8 cellular contexts compared by ENCODE assay signal in genomic region chr1:235632538-235633219, GRCh38. TPM values are rescaled to one million over a fixed set of nuclear protein-coding genes. Genes with fewer than 3 reads are reported as not detected.
DNase-seq lines count a peak whose midpoint lies in the region; ATAC-seq lines count a peak whose summit lies in the region.

No MANE protein-coding gene starts in this region.

- no peaks in the 10 kb centered on the region for H3K9me3 ChIP-seq in BLaER1
- H3K9me3 ChIP-seq in adipocyte (ENCODE audit: control insufficient read depth, low read length): no peaks in the 10 kb centered on the region
- H3K9me3 ChIP-seq in trophoblast cell (ENCODE audit: insufficient read depth, low read depth, low read length): no peaks in the 10 kb centered on the region

- no peak overlapping the region for H3K27ac Mint-ChIP-seq in T-cell

- H4K12ac ChIP-seq in trophoblast cell (ENCODE audit: low read depth, low read length): no peak overlapping the region

- no peak overlapping the region for H2AFZ ChIP-seq in trophoblast cell (ENCODE audit: insufficient read depth, low read length, poor library complexity)

- peak overlapping the region; percentile 91 for H3K23ac ChIP-seq in trophoblast cell (ENCODE audit: low read length)

- H2BK120ac ChIP-seq in trophoblast cell (ENCODE audit: insufficient read depth, low read length, poor library complexity): no peak overlapping the region

- no peaks in the 10 kb centered on the region for H3K27me3 ChIP-seq in BLaER1
- peaks cover 18% of the 10 kb centered on the region for H3K27me3 ChIP-seq in adipocyte (replicated peaks; ENCODE audit: control insufficient read depth, insufficient read depth, low read length)
- no peaks in the 10 kb centered on the region for H3K27me3 ChIP-seq in trophoblast cell (ENCODE audit: insufficient read depth, low read length)

- H2BK5ac ChIP-seq in trophoblast cell (ENCODE audit: low read depth, low read length, poor library complexity): no peak overlapping the region

- H3K4me1 ChIP-seq in BLaER1: peaks cover 19% of the 10 kb centered on the region
- H3K4me1 ChIP-seq in adipocyte (ENCODE audit: control insufficient read depth, insufficient read depth, low read length): peaks cover 12% of the 10 kb centered on the region
- peaks cover 2 to 9% of the 10 kb centered on the region in 2 experiments for H3K4me1 ChIP-seq in trophoblast cell (ENCODE audit: control insufficient read depth in 1 of 2, insufficient read depth in 2 of 2, low read length in 2 of 2)

- no peak overlapping the region for H4K8ac ChIP-seq in trophoblast cell (ENCODE audit: low read depth, low read length)

- no peaks in the 10 kb centered on the region for H3K36me3 Mint-ChIP-seq in T-cell

- no peaks in the 10 kb centered on the region for H3K79me2 ChIP-seq in trophoblast cell (ENCODE audit: control insufficient read depth, insufficient read depth, low read length, poor library complexity)

- WGBS in trophoblast cell (ENCODE audit: extremely low coverage, insufficient coverage, insufficient read length): no CpG with 5 or more reads among the region's 14 CpGs

- H3K27ac ChIP-seq in BLaER1 (no peak overlapping the region), trophoblast cell (ENCODE audit: low read depth, low read length) (no peak overlapping the region)

- no peaks in the 10 kb centered on the region for H4K20me1 ChIP-seq in BLaER1

- H3K14ac ChIP-seq in trophoblast cell (ENCODE audit: low read length): no peak overlapping the region

- no peaks in the 10 kb centered on the region for H3K9me3 Mint-ChIP-seq in T-cell

- peaks cover 6 to 25% of the 10 kb centered on the region in 2 donors for H3K27me3 Mint-ChIP-seq in T-cell

- H4K91ac ChIP-seq in trophoblast cell (ENCODE audit: low read depth, low read length): no peak overlapping the region

- H3K9ac ChIP-seq in BLaER1 (no peak overlapping the region), adipocyte (ENCODE audit: low read length) (peak overlapping the region; percentile 14), trophoblast cell (ENCODE audit: low read length) (no peak overlapping the region)

- H3K4me2 ChIP-seq in BLaER1 (peak overlapping the region; percentile 46), trophoblast cell (ENCODE audit: low read length) (no peak overlapping the region)

- no peaks in the 10 kb centered on the region for H3K36me3 ChIP-seq in BLaER1
- no peaks in the 10 kb centered on the region for H3K36me3 ChIP-seq in adipocyte (ENCODE audit: control insufficient read depth, insufficient read depth, low read length, severe bottlenecking)
- H3K36me3 ChIP-seq in trophoblast cell (ENCODE audit: control insufficient read depth in 1 of 2, insufficient read depth in 2 of 2, low read length in 2 of 2): no peaks in the 10 kb centered on the region

- no peak overlapping the region for H3K4ac ChIP-seq in trophoblast cell (ENCODE audit: low read depth, low read length)

- POLR2A ChIA-PET in T-cell (lab: Charles Lee): no interaction called here

- DNase-seq in HS-5 (ENCODE audit: low read depth) (peak; percentile 44), adipocyte (ENCODE audit: low read depth) (peak; percentile 33), trophoblast cell (peak in 1 of 2 donors; percentile 74), iPS-NIHi7 (ENCODE audit: extremely low spot score) (no peak), T-cell (no peak)

- ATAC-seq in GM19455 (IDR thresholded peaks at IDR 0.05; ENCODE audit: unreplicated experiment) (peak; percentile 95), T-cell (replicated peaks in 1 of 4) (no peak), HG03159 (IDR thresholded peaks at IDR 0.05; ENCODE audit: unreplicated experiment) (no peak)

- H3K79me1 ChIP-seq in trophoblast cell (ENCODE audit: low read length): no peaks in the 10 kb centered on the region

- CTCF ChIA-PET in T-cell (lab: Charles Lee): no interaction called here

- H3K4me1 Mint-ChIP-seq in T-cell: peaks cover 3 to 8% (median 6%) of the 10 kb centered on the region in 3 donors

- H3K18ac ChIP-seq in trophoblast cell (ENCODE audit: low read length): no peak overlapping the region

- peak overlapping the region in 1 of 3 donors; percentile 29 for H3K4me3 Mint-ChIP-seq in T-cell

- H3K4me3 ChIP-seq in BLaER1: no peak overlapping the region
- H3K4me3 ChIP-seq in adipocyte (ENCODE audit: low read length): peak overlapping the region; percentile 80
- no peak overlapping the region for H3K4me3 ChIP-seq in trophoblast cell (ENCODE audit: low read depth, low read length)

- no peak overlapping the region for H2BK12ac ChIP-seq in trophoblast cell (ENCODE audit: low read length)

- H2AK5ac ChIP-seq in trophoblast cell (ENCODE audit: low read length): no peak overlapping the region

RNA-seq across cellular contexts. Expression of gene GNG4, which starts 16.9 kb away (rescaled TPM):
- polyA plus RNA-seq in trophoblast cell (2013): 3.1 TPM in 2 replicates
- total RNA-seq in T-cell: under 1 TPM in 4 of 5 donors, not detected in 1; 0.07 to 0.29 (median 0.17) TPM

Comparison
In these comparisons a context has a peak if more than half of its experiments do, and no peak if none do; other contexts are left out.
1. DNase-seq: peak in HS-5 (single experiment) and adipocyte (single experiment); none in iPS-NIHi7 (single experiment) and T-cell (0 of 34).